Comparison of ENCODE assay signal across 13 cellular contexts in the genomic region with DNA sequence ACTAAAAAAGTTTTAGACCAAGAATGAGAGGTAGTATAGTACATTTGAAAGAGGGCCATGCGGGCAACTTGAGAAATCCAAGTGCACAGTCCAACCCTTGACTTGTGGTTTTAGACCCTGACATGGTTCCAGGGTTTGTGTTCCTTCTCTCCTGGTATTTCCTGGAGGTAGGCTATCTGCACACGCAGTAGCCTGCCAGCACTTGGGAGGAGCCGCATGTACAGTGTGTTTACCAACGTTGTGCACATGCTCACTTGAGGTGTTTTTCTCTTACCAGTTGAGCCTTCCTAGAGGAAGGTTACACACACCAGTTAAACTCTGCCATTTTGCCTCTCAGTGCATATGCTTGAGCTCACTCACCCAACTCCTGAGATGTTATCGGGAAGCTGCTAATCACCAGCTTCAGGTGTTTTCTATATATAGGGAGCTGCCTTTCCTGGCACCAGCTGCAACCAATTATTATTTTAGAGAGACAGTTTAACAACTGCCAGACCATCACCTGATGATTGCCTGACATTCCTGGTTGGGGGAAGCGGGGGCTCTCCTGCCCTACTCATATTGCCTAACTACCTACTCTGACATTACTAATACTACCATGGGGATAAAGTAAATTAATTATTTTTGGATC.
"Had no signal": no experiment of that assay in that cellular context is flagged by ENCODE, and none has a peak within 500 bp of the region (broad histone marks: within the 10 kb centered on the region; RNA-seq: fewer than 3 reads in every experiment).

No MANE protein-coding gene starts in this region.

- FAIRE-seq: small intestine, TTC549 had no signal

- H3K4me3 ChIP-seq: right atrium auricular region, vagina had no signal

- H3K27me3 ChIP-seq: right atrium auricular region, vagina had no signal

- ATAC-seq: left lobe of liver, natural killer cell had no signal

- DNase-seq: activated CD4-positive, alpha-beta T cell treated with anti-CD3 and anti-CD28 coated beads, Interleukin-2, amount 50 U/mL, for 1 hour; activated CD4-positive, CD25-positive, alpha-beta regulatory T cell; activated effector memory CD4-positive, alpha-beta T cell treated with Interleukin-2 at 50 U/mL for 16 hours; activated T-cell treated with anti-CD3 and anti-CD28 coated beads, Interleukin-2, amount 50 U/mL, for 24 hours; dermis blood vessel endothelial cell; immature natural killer cell; natural killer cell; posterior cingulate gyrus; small intestine had no signal

- H3K9me3 ChIP-seq: right atrium auricular region, vagina had no signal

- H3K36me3 ChIP-seq: right atrium auricular region, vagina had no signal

- H3K4me1 ChIP-seq: right atrium auricular region, vagina had no signal

- H3K27ac ChIP-seq: right atrium auricular region, vagina had no signal
